28 cellular contexts compared by ENCODE assay signal in the genomic region with DNA sequence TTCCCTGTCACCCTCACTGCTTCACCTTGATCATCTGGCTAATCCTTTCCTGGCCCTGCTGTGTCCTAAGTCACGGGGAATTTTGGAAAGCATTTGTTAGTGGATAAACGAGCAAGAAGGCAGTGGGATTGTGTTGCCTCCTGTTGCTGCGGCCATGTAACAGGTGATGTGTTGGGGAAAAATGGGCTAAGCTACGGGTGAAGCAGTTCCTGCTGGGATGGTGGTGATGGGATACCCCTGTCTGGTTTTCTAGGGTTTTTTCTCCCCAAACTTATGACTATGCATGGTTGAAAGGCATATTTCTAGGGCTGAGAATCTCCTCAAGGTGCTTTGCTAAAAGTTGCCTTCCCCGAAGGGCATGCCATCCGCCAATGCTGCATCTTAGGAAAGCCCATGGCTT.
"Had no signal": no experiment of that assay in that cellular context is flagged by ENCODE, and none has a peak within 500 bp of the region (broad histone marks: within the 10 kb centered on the region; RNA-seq: fewer than 3 reads in every experiment).

No MANE protein-coding gene starts in this region.

- FAIRE-seq: endothelial cell of umbilical vein had no signal

- H3K27me3 Mint-ChIP-seq: activated CD4-positive, alpha-beta T cell treated with anti-CD3 and anti-CD28 coated beads, Interleukin-2, amount 10 ng/mL, durations not matched to agents 24 days and 14 days; activated naive CD8-positive, alpha-beta T cell; activated T-helper 17 cell treated with anti-CD3 and anti-CD28 coated beads, Interleukin-2, amount 50 U/mL, for 72 hours had no signal

- H3K27ac ChIP-seq: body of pancreas, cardiac muscle cell, colonic mucosa, epithelial cell of prostate, esophagus squamous epithelium, gastroesophageal sphincter had no signal

- H3K9me3 ChIP-seq: body of pancreas, colonic mucosa, esophagus squamous epithelium, gastroesophageal sphincter had no signal

- H3K9me3 Mint-ChIP-seq: activated CD4-positive, alpha-beta memory T cell treated with anti-CD3 and anti-CD28 coated beads for 36 hours; activated CD4-positive, alpha-beta T cell treated with anti-CD3 and anti-CD28 coated beads, Interleukin-2, amount 10 ng/mL, durations not matched to agents 24 days and 14 days; activated T-cell treated with anti-CD3 and anti-CD28 coated beads, Interleukin-2, amount 50 U/mL, for 4 hours; activated T-helper 17 cell treated with anti-CD3 and anti-CD28 coated beads, Interleukin-2, amount 50 U/mL, for 72 hours had no signal

- H3K4me1 ChIP-seq: body of pancreas, colonic mucosa, esophagus squamous epithelium, gastroesophageal sphincter had no signal

- H3K27me3 ChIP-seq: body of pancreas, cardiac muscle cell, colonic mucosa, esophagus squamous epithelium, gastroesophageal sphincter had no signal

- DNase-seq: activated CD4-positive, alpha-beta memory T cell treated with anti-CD3 and anti-CD28 coated beads for 36 hours; activated CD4-positive, alpha-beta T cell treated with anti-CD3 and anti-CD28 coated beads for 36 hours; activated CD4-positive, alpha-beta T cell treated with anti-CD3 and anti-CD28 coated beads, Interleukin-2, amount 10 ng/mL, durations not matched to agents 24 days and 14 days; activated CD4-positive, CD25-positive, alpha-beta regulatory T cell; activated CD4-positive, CD25-positive, alpha-beta regulatory T cell treated with anti-CD3 and anti-CD28 coated beads, Interleukin-2, amount 50 U/mL, for 72 hours; activated CD8-positive, alpha-beta T cell treated with anti-CD3 and anti-CD28 coated beads, Interleukin-2, amount 10 ng/mL, durations not matched to agents 7 days and 5 days; activated effector memory CD4-positive, alpha-beta T cell treated with Interleukin-2 at 50 U/mL for 16 hours; activated gamma-delta T cell treated with Interleukin-2 at 50 U/mL for 16 hours; activated naive CD4-positive, alpha-beta T cell treated with anti-CD3 and anti-CD28 coated beads, Interleukin-2, amount 50 U/mL, for 16 hours; activated naive CD4-positive, alpha-beta T cell treated with Interleukin-2 at 50 U/mL for 16 hours; activated T-cell treated with anti-CD3 and anti-CD28 coated beads, Interleukin-2, amount 50 U/mL, for 4 hours; amniotic stem cell; aorta; body of pancreas; central memory CD4-positive, alpha-beta T cell; cerebellar nuclear complex; colonic mucosa; effector memory CD4-positive, alpha-beta T cell; esophagus squamous epithelium; foreskin melanocyte; T-helper 1 cell; T-helper 17 cell had no signal

- H3K4me1 Mint-ChIP-seq: activated CD4-positive, alpha-beta T cell treated with anti-CD3 and anti-CD28 coated beads for 36 hours; activated CD4-positive, alpha-beta T cell treated with anti-CD3 and anti-CD28 coated beads, Interleukin-2, amount 10 ng/mL, durations not matched to agents 24 days and 14 days; T-helper 17 cell had no signal

- H3K4me3 Mint-ChIP-seq: activated CD4-positive, alpha-beta memory T cell treated with anti-CD3 and anti-CD28 coated beads for 36 hours; activated CD4-positive, alpha-beta T cell treated with anti-CD3 and anti-CD28 coated beads for 36 hours; activated CD4-positive, alpha-beta T cell treated with anti-CD3 and anti-CD28 coated beads, Interleukin-2, amount 10 ng/mL, durations not matched to agents 24 days and 14 days; activated CD8-positive, alpha-beta T cell treated with anti-CD3 and anti-CD28 coated beads, Interleukin-2, amount 10 ng/mL, durations not matched to agents 7 days and 5 days; activated naive CD8-positive, alpha-beta T cell; activated T-cell treated with anti-CD3 and anti-CD28 coated beads, Interleukin-2, amount 50 U/mL, for 4 hours; activated T-helper 17 cell treated with anti-CD3 and anti-CD28 coated beads, Interleukin-2, amount 50 U/mL, for 72 hours; T-helper 17 cell had no signal

- H3K27ac Mint-ChIP-seq: activated CD4-positive, alpha-beta memory T cell treated with anti-CD3 and anti-CD28 coated beads for 36 hours; activated CD4-positive, alpha-beta T cell treated with anti-CD3 and anti-CD28 coated beads for 36 hours; activated CD4-positive, alpha-beta T cell treated with anti-CD3 and anti-CD28 coated beads, Interleukin-2, amount 10 ng/mL, durations not matched to agents 24 days and 14 days; activated CD8-positive, alpha-beta T cell treated with anti-CD3 and anti-CD28 coated beads, Interleukin-2, amount 10 ng/mL, durations not matched to agents 7 days and 5 days; activated naive CD8-positive, alpha-beta T cell; activated T-helper 17 cell treated with anti-CD3 and anti-CD28 coated beads, Interleukin-2, amount 50 U/mL, for 72 hours; T-helper 17 cell had no signal

- H3K4me3 ChIP-seq: body of pancreas, cardiac muscle cell, colonic mucosa, esophagus squamous epithelium, gastroesophageal sphincter had no signal

- H3K36me3 Mint-ChIP-seq: activated CD4-positive, alpha-beta memory T cell treated with anti-CD3 and anti-CD28 coated beads for 36 hours; activated naive CD8-positive, alpha-beta T cell had no signal

- H3K36me3 ChIP-seq: colonic mucosa had no signal
